ENCODE assay signal across 8 cellular contexts in genomic region chr3:98522538-98523281, GRCh38. TPM values are rescaled to one million over a fixed set of nuclear protein-coding genes. Genes with fewer than 3 reads are reported as not detected.
DNase-seq lines count a peak whose midpoint lies in the region; ATAC-seq, FAIRE-seq and TF ChIP-seq lines count a peak whose summit lies in the region.

CLDND1 (minus strand) TSS chr3:98522902; CDS start chr3:98521424, 1,478 bp downstream.

- H3K36me3 ChIP-seq in rectal smooth muscle tissue (ENCODE audit: control insufficient read depth, insufficient read depth, low read length), result peaks cover 3% of the 10 kb centered on the region
- H3K36me3 ChIP-seq in aorta (ENCODE audit: control insufficient read depth in 1 of 2, insufficient read depth in 2 of 2, low read length in 1 of 2), result no peaks in the 10 kb centered on the region

- no peaks in the 10 kb centered on the region for H3K9me3 ChIP-seq in aorta (ENCODE audit: control insufficient read depth, low read length)

- intact Hi-C loops in aorta (cut with DNase I), result no loop called here

- in situ Hi-C loops in astrocyte of the cerebellum (cut with HindIII; ENCODE audit: low sequenced_read_pairs), result no loop called here

- no peak for TF ChIP-seq CTCF in astrocyte of the cerebellum (IDR thresholded peaks at IDR 0.05; ENCODE audit: low read depth, low read length, missing control alignments)

- H3K4me3 ChIP-seq in astrocyte of the cerebellum (ENCODE audit: low read depth, low read length) (peak within 1 kb of the TSS; percentile 65), rectal smooth muscle tissue (ENCODE audit: low read length) (peak within 1 kb of the TSS; percentile 88), aorta (ENCODE audit: low read length in 2 of 2) (peak within 1 kb of the TSS; percentile 83 to 92)

- FAIRE-seq in GM18507 (lab: Jason Lieb, UNC), result peak; percentile 99

- peak within 1 kb of the TSS; percentile 70 for H3K9ac ChIP-seq in rectal smooth muscle tissue (ENCODE audit: low read length)

- 0 to 1% methylated on average over 60 to 63 of the region's 63 CpGs for WGBS in aorta, 2 donors

- H3K27me3 ChIP-seq in rectal smooth muscle tissue (ENCODE audit: control insufficient read depth, insufficient read depth, low read length) (no peaks in the 10 kb centered on the region), aorta (ENCODE audit: control insufficient read depth in 1 of 2, insufficient read depth in 2 of 2, low read length in 1 of 2) (no peaks in the 10 kb centered on the region)

- ATAC-seq in HG02981 (IDR thresholded peaks at IDR 0.05; ENCODE audit: unreplicated experiment) (peak; percentile 88), aorta (ENCODE audit: low FRiP score) (peak; percentile 99)

- H3K4me1 ChIP-seq in rectal smooth muscle tissue (ENCODE audit: control insufficient read depth, insufficient read depth, low read length) (peaks cover 10% of the 10 kb centered on the region), aorta (ENCODE audit: control insufficient read depth in 1 of 2, insufficient read depth in 2 of 2, low read length in 2 of 2) (peaks cover 1 to 7% of the 10 kb centered on the region in 2 donors)

- DNase-seq in GM18507 (ENCODE audit: extremely low spot score, insufficient read length, low read depth), result peak; percentile 84
- DNase-seq in NCI-H2029 treated with DMSO at 0.1 percent for 48 hours (lab: John Stamatoyannopoulos, UW), result peak; percentile 71
- DNase-seq in T-helper 9 cell, result peak; percentile 91
- peak; percentile 89 for DNase-seq in astrocyte of the cerebellum (ENCODE audit: low read depth)
- peak; percentile 96 for DNase-seq in hepatic stellate cell (ENCODE audit: low spot score)
- DNase-seq in aorta, result peak; percentile 99 to 100

- H3K27ac ChIP-seq in rectal smooth muscle tissue (ENCODE audit: low read depth, low read length) (peak within 1 kb of the TSS; percentile 95), aorta (ENCODE audit: low read depth in 1 of 2, low read length in 2 of 2) (peak within 1 kb of the TSS; percentile 91 to 99)

RNA-seq across cellular contexts. Expression of gene CLDND1, which starts in this region (rescaled TPM):
- 100 to 1,000 TPM; 114 to 132 TPM for total RNA-seq in aorta
- polyA plus RNA-seq in aorta, result 100 to 1,000 TPM; 106 to 112 TPM

Comparison
In these comparisons a context has a peak if more than half of its experiments do, and no peak if none do; other contexts are left out.
1. Peak in every context shown above with its lines: DNase-seq, ATAC-seq, H3K4me3 ChIP-seq and H3K27ac ChIP-seq.